11 cellular contexts compared by ENCODE assay signal in genomic region chr10:61283489-61284221, GRCh38.
DNase-seq lines count a peak whose midpoint lies in the region; ATAC-seq, FAIRE-seq and TF ChIP-seq lines count a peak whose summit lies in the region.
"Had no signal": no experiment of that assay in that cellular context is flagged by ENCODE, and none has a peak within 500 bp of the region (broad histone marks: within the 10 kb centered on the region; RNA-seq: fewer than 3 reads in every experiment).

No MANE protein-coding gene starts in this region.

- no peaks in the 10 kb centered on the region for H3K79me2 ChIP-seq in GM23248 (ENCODE audit: insufficient read depth)

- H3K36me3 Mint-ChIP-seq in activated T-helper 2 cell treated with anti-CD3 and anti-CD28 coated beads, Interferon-gamma antibody, Interleukin-2, Interleukin-4, amounts not matched to agents 10 μg/mL and 5 μg/mL and 100 μg/mL, durations not matched to agents 14 hours and 24 hours and 36 hours (ENCODE audit: low read depth) = peaks cover 10% of the 10 kb centered on the region

- H3K4me3 Mint-ChIP-seq in activated T-helper 2 cell treated with anti-CD3 and anti-CD28 coated beads, Interferon-gamma antibody, Interleukin-2, Interleukin-4, amounts not matched to agents 10 μg/mL and 5 μg/mL and 100 μg/mL, durations not matched to agents 14 hours and 24 hours and 36 hours (ENCODE audit: low read depth) = no peak overlapping the region

- WGBS in A549 (ENCODE audit: missing lambda C conversion rate) = 27% methylated on average over 2 of the region's 2 CpGs
- 6 to 7% methylated on average over 2 of the region's 2 CpGs for WGBS in GM23248 (ENCODE audit: low coverage in 1 of 2, low lambda C conversion rate in 2 of 2, missing lambda C conversion rate in 2 of 2), 2 experiments
- 37 to 42% methylated on average over 2 of the region's 2 CpGs for WGBS in lung, 2 donors

- H3K36me3 ChIP-seq in GM23248 (ENCODE audit: low read depth) (no peaks in the 10 kb centered on the region), brain microvascular endothelial cell (replicated peaks) (no peaks in the 10 kb centered on the region), lung (ENCODE audit: control insufficient read depth in 2 of 2, insufficient read depth in 2 of 2, low read length in 2 of 2) (no peaks in the 10 kb centered on the region)
- H3K36me3 ChIP-seq: breast epithelium had no signal

- POLR2A ChIA-PET in A549 (lab: Yijun Ruan, JAX) = no interaction called here

- no peak for TF ChIP-seq POLR2A in A549 (IDR thresholded peaks at IDR 0.05; ENCODE audit: low read length)

- DNase-seq in A549 (ENCODE audit: low read depth in 1 of 2, low spot score in 1 of 2) (no peak), GM23248 (peak; percentile 48), brain microvascular endothelial cell (no peak), lung (ENCODE audit: low spot score) (no peak), DMS79 (lab: John Stamatoyannopoulos, UW) (no peak), dorsolateral prefrontal cortex (no peak), HK-2 (ENCODE audit: unreplicated experiment) (no peak)
- DNase-seq in activated T-helper 2 cell treated with anti-CD3 and anti-CD28 coated beads, Interferon-gamma antibody, Interleukin-2, Interleukin-4, amounts not matched to agents 10 μg/mL and 5 μg/mL and 100 μg/mL, durations not matched to agents 14 hours and 24 hours and 36 hours (ENCODE audit: low spot score) = no peak
- DNase-seq: NCI-H524 treated with DMSO at 0.1 percent for 48 hours; stimulated activated CD4-positive, alpha-beta T cell treated with anti-CD3 and anti-CD28 coated beads, Interleukin-4, amount 100 ng/mL, for 24 hours had no signal

- no peaks in the 10 kb centered on the region for H4K20me1 ChIP-seq in GM23248 (ENCODE audit: insufficient read depth)

- H3K4me2 ChIP-seq in A549 (peak overlapping the region; percentile 65), GM23248 (ENCODE audit: unreplicated experiment) (peak overlapping the region; percentile 75)

- H3K27ac ChIP-seq in A549 (peak overlapping the region; percentile 64 to 65), GM23248 (peak overlapping the region; percentile 16; the same call in 1 of the 2 replicates), brain microvascular endothelial cell (peak overlapping the region; percentile 33), lung (ENCODE audit: low read depth in 1 of 2, low read length in 1 of 2) (no peak overlapping the region), dorsolateral prefrontal cortex (peak overlapping the region in 16 of 59 donors; percentile 2 to 67 (median 20))
- H3K27ac ChIP-seq: breast epithelium had no signal

- TF ChIP-seq EP300 in A549 (IDR thresholded peaks at IDR 0.05) = no peak

- CTCF ChIA-PET in A549 (lab: Yijun Ruan, JAX) = interaction anchor here (0.7 to 1.6 kb wide), 15 partner anchors 8 to 474 kb away, joined by 3 to 5 read pairs (median 3); no protein-coding TSS in a partner anchor

- TF ChIP-seq RAD21 in A549 (conservative IDR thresholded peaks at IDR 0.05 in 1 of 2, IDR thresholded peaks at IDR 0.05 in 1 of 2) = no peak

- no peak for ATAC-seq in A549
- ATAC-seq in lung (ENCODE audit: insufficient read depth, low FRiP score) = peak; percentile 23

- no peaks in the 10 kb centered on the region for H3K9me3 ChIP-seq in A549
- no peaks in the 10 kb centered on the region for H3K9me3 ChIP-seq in GM23248 (ENCODE audit: low read depth)
- no peaks in the 10 kb centered on the region for H3K9me3 ChIP-seq in lung (ENCODE audit: control insufficient read depth in 2 of 2, insufficient read depth in 1 of 2, low read length in 1 of 2)
- H3K9me3 ChIP-seq: breast epithelium had no signal

- H3K27ac Mint-ChIP-seq in activated T-helper 2 cell treated with anti-CD3 and anti-CD28 coated beads, Interferon-gamma antibody, Interleukin-2, Interleukin-4, amounts not matched to agents 10 μg/mL and 5 μg/mL and 100 μg/mL, durations not matched to agents 14 hours and 24 hours and 36 hours = no peak overlapping the region

- intact Hi-C loops in dorsolateral prefrontal cortex (cut with DNase I) = loop anchor here (2.0 to 10.0 kb wide), 4 partner anchors 141 to 467 kb away; no protein-coding TSS in a partner anchor
- intact Hi-C loops in activated T-helper 2 cell treated with anti-CD3 and anti-CD28 coated beads, Interferon-gamma antibody, Interleukin-2, Interleukin-4, amounts not matched to agents 10 μg/mL and 5 μg/mL and 100 μg/mL, durations not matched to agents 14 hours and 24 hours and 36 hours (cut with micrococcal nuclease) = loop anchor here (1.0 to 10.0 kb wide), 5 partner anchors 141 to 981 kb away; partner anchors contain the start of gene RTKN2

- in situ Hi-C loops in GM23248 (cut with MboI) (loop anchor here (10.0 kb wide), 2 partner anchors 451 to 469 kb away; no protein-coding TSS in a partner anchor), brain microvascular endothelial cell (cut with HindIII; ENCODE audit: low pct_ligation_motif_present, low sequenced_read_pairs) (no loop called here)

- H3K4me3 ChIP-seq in A549 (peak overlapping the region; percentile 25; the same call in 2 of the 3 replicates), GM23248 (peak overlapping the region; percentile 60), brain microvascular endothelial cell (ENCODE audit: low read depth, low read length) (peak overlapping the region; percentile 6), lung (no peak overlapping the region), dorsolateral prefrontal cortex (no peak overlapping the region)
- H3K4me3 ChIP-seq: breast epithelium had no signal

- no peak for FAIRE-seq in A549 (lab: Jason Lieb, UNC)

- H3K4me1 Mint-ChIP-seq in activated T-helper 2 cell treated with anti-CD3 and anti-CD28 coated beads, Interferon-gamma antibody, Interleukin-2, Interleukin-4, amounts not matched to agents 10 μg/mL and 5 μg/mL and 100 μg/mL, durations not matched to agents 14 hours and 24 hours and 36 hours (ENCODE audit: low read depth) = peaks cover 44% of the 10 kb centered on the region

- peaks cover 12% of the 10 kb centered on the region for H3K27me3 Mint-ChIP-seq in activated T-helper 2 cell treated with anti-CD3 and anti-CD28 coated beads, Interferon-gamma antibody, Interleukin-2, Interleukin-4, amounts not matched to agents 10 μg/mL and 5 μg/mL and 100 μg/mL, durations not matched to agents 14 hours and 24 hours and 36 hours (ENCODE audit: low read depth)

- no peaks in the 10 kb centered on the region for H3K9me2 ChIP-seq in GM23248 (ENCODE audit: insufficient read depth)

- H3K4me1 ChIP-seq in A549 (peaks cover 18% of the 10 kb centered on the region; the same call in 2 of the 3 replicates), GM23248 (ENCODE audit: insufficient read depth) (peaks cover 6% of the 10 kb centered on the region), lung (ENCODE audit: control insufficient read depth in 2 of 2, insufficient read depth in 2 of 2, low read length in 2 of 2) (peaks cover 0 to 2% of the 10 kb centered on the region in 2 donors)
- H3K4me1 ChIP-seq: breast epithelium had no signal

- 0 out of 2 replicates have a peak, but pooled peaks cover 12% of the 10 kb centered on the region for H3F3A ChIP-seq in GM23248 (ENCODE audit: insufficient read depth)

- H3K9me3 Mint-ChIP-seq in activated T-helper 2 cell treated with anti-CD3 and anti-CD28 coated beads, Interferon-gamma antibody, Interleukin-2, Interleukin-4, amounts not matched to agents 10 μg/mL and 5 μg/mL and 100 μg/mL, durations not matched to agents 14 hours and 24 hours and 36 hours = peaks cover 12% of the 10 kb centered on the region

- H3K27me3 ChIP-seq in GM23248 (replicated peaks; ENCODE audit: insufficient read depth) (no peaks in the 10 kb centered on the region), brain microvascular endothelial cell (replicated peaks) (no peaks in the 10 kb centered on the region), lung (ENCODE audit: control insufficient read depth, insufficient read depth) (no peaks in the 10 kb centered on the region), dorsolateral prefrontal cortex (no peaks in the 10 kb centered on the region)
- H3K27me3 ChIP-seq: breast epithelium had no signal

- TF ChIP-seq CTCF in A549 (IDR thresholded peaks at IDR 0.05) (no peak), brain microvascular endothelial cell (IDR thresholded peaks at IDR 0.05; ENCODE audit: low read depth, low read length, missing control alignments) (no peak), lung (IDR thresholded peaks at IDR 0.05; ENCODE audit: control extremely low read depth, extremely low read depth) (no peak), dorsolateral prefrontal cortex (IDR thresholded peaks at IDR 0.05 in 54 of 56, conservative IDR thresholded peaks at IDR 0.05 in 2 of 56; ENCODE audit: low read depth in 1 of 56, partially characterized antibody in 56 of 56) (no peak)

- H3K9ac ChIP-seq in GM23248 = 0 out of 2 replicates have a peak overlapping the region, but pooled peaks have one; percentile 12

- H2AFZ ChIP-seq in GM23248 = peak overlapping the region; percentile 30; the same call in 1 of the 2 replicates

TF ChIP-seq in A549, 52 proteins besides CTCF, POLR2A, EP300 and RAD21:
- TF ChIP-seq CEBPB (IDR thresholded peaks at IDR 0.05) (0 out of 4 replicates have a peak, but pooled peaks of 1 of the 2 experiments have one; percentile 27), SREBF2 (IDR thresholded peaks at IDR 0.05) (no peak), HMGXB4 (CRISPR knock-in tag; IDR thresholded peaks at IDR 0.05; ENCODE audit: borderline replicate concordance) (no peak), RFX5 (IDR thresholded peaks at IDR 0.05) (no peak)

Comparison
In these comparisons a context has a peak if more than half of its experiments do, and no peak if none do; other contexts are left out.
1. H3K27ac ChIP-seq: peak in A549 (2 of 2), GM23248 (single experiment) and brain microvascular endothelial cell (single experiment); none in lung (0 of 2).
2. H3K4me3 ChIP-seq: peak in A549 (single experiment), GM23248 (single experiment) and brain microvascular endothelial cell (single experiment); none in lung (single experiment) and dorsolateral prefrontal cortex (0 of 59).